19 cellular contexts compared by ENCODE assay signal in genomic region chr1:67441739-67442286, GRCh38. TPM values are rescaled to one million over a fixed set of nuclear protein-coding genes. Genes with fewer than 3 reads are reported as not detected.
DNase-seq lines count a peak whose midpoint lies in the region; ATAC-seq and TF ChIP-seq lines count a peak whose summit lies in the region.
"Had no signal": no experiment of that assay in that cellular context is flagged by ENCODE, and none has a peak within 500 bp of the region (broad histone marks: within the 10 kb centered on the region; RNA-seq: fewer than 3 reads in every experiment).

No MANE protein-coding gene starts in this region.

- peak; percentile 96 for ATAC-seq in activated CD4-positive, alpha-beta T cell treated with anti-CD3 and anti-CD28 coated beads for 36 hours
- peak; percentile 47 for ATAC-seq in GM21515 (IDR thresholded peaks at IDR 0.05; ENCODE audit: unreplicated experiment)
- ATAC-seq in SK-N-SH treated with all-trans-retinoic acid at 6 μM for 48 hours = peak; percentile 7; the same call in 2 of the 3 replicates
- ATAC-seq: upper lobe of right lung had no signal

- H3K36me3 ChIP-seq in smooth muscle cell (ENCODE audit: low read depth) (no peaks in the 10 kb centered on the region), A673 (ENCODE audit: insufficient read depth, low read length, poor library complexity, severe bottlenecking) (no peaks in the 10 kb centered on the region)
- H3K36me3 ChIP-seq: left ventricle myocardium inferior, pancreas, SJCRH30, upper lobe of right lung had no signal

- no peaks in the 10 kb centered on the region for H3K79me2 ChIP-seq in smooth muscle cell (ENCODE audit: low read depth)

- no peaks in the 10 kb centered on the region for H3K36me3 Mint-ChIP-seq in activated CD4-positive, alpha-beta T cell treated with anti-CD3 and anti-CD28 coated beads for 36 hours (ENCODE audit: low read depth)

- 92% methylated on average over 3 of the region's 3 CpGs for WGBS in smooth muscle cell (ENCODE audit: low lambda C conversion rate)

- POLR2A ChIA-PET in activated CD4-positive, alpha-beta T cell treated with anti-CD3 and anti-CD28 coated beads for 36 hours (lab: Charles Lee) = interaction anchor here (0.6 to 1.2 kb wide), 6 partner anchors 9 to 319 kb away, joined by 3 to 6 read pairs (median 4); partner anchors contain the start of gene SERBP1
- POLR2A ChIA-PET in A673 (lab: Charles Lee; ENCODE audit: low non-redundant PET) = no interaction called here

- peaks cover 4% of the 10 kb centered on the region for H3K27me3 Mint-ChIP-seq in activated CD4-positive, alpha-beta T cell treated with anti-CD3 and anti-CD28 coated beads for 36 hours

- H3K27me3 ChIP-seq in smooth muscle cell (ENCODE audit: low read depth) (no peaks in the 10 kb centered on the region), A673 (replicated peaks; ENCODE audit: insufficient read depth, low read depth, low read length, poor library complexity) (no peaks in the 10 kb centered on the region)
- H3K27me3 ChIP-seq: pancreas, SJCRH30, upper lobe of right lung had no signal

- BruUV-seq in A673 (replicated peaks; lab: Mats Ljungman, UMichigan) = no TSS peak

- no peaks in the 10 kb centered on the region for H3F3A ChIP-seq in smooth muscle cell (ENCODE audit: low read depth)

- no peak for TF ChIP-seq CTCF in smooth muscle cell (IDR thresholded peaks at IDR 0.05; ENCODE audit: borderline replicate concordance, insufficient read depth, poor library complexity, severe bottlenecking)
- TF ChIP-seq CTCF in A673 (conservative IDR thresholded peaks at IDR 0.05; ENCODE audit: low read depth, low read length) = no peak

- H3K4me3 ChIP-seq in smooth muscle cell (no peak overlapping the region), A673 (ENCODE audit: low read depth, low read length, poor library complexity, severe bottlenecking) (no peak overlapping the region)
- H3K4me3 ChIP-seq: left ventricle myocardium inferior, pancreas, SJCRH30, skin epidermis, upper lobe of right lung had no signal

- no peaks in the 10 kb centered on the region for H3K9me3 Mint-ChIP-seq in activated CD4-positive, alpha-beta T cell treated with anti-CD3 and anti-CD28 coated beads for 36 hours (ENCODE audit: low read depth)
- H3K9me3 Mint-ChIP-seq: activated CD4-positive, alpha-beta T cell treated with anti-CD3 and anti-CD28 coated beads, Interleukin-2, amount 10 ng/mL, durations not matched to agents 7 days and 5 days had no signal

- H3K9ac ChIP-seq in smooth muscle cell (ENCODE audit: low read depth) = no peak overlapping the region

- H3K4me1 ChIP-seq in smooth muscle cell (ENCODE audit: low read depth) (no peaks in the 10 kb centered on the region), A673 (ENCODE audit: insufficient read depth, low read length, poor library complexity, severe bottlenecking) (no peaks in the 10 kb centered on the region)
- H3K4me1 ChIP-seq: pancreas had no signal

- DNase-seq in activated CD4-positive, alpha-beta T cell treated with anti-CD3 and anti-CD28 coated beads for 36 hours = no peak
- no peak for DNase-seq in activated CD4-positive, alpha-beta T cell treated with anti-CD3 and anti-CD28 coated beads, Interleukin-2, amount 50 U/mL, for 4 hours
- no peak for DNase-seq in smooth muscle cell (lab: John Stamatoyannopoulos, UW; ENCODE audit: unreplicated experiment)
- no peak for DNase-seq in HK-2 (ENCODE audit: unreplicated experiment)
- DNase-seq in A673 (ENCODE audit: low spot score) = no peak
- DNase-seq in GM19240 (ENCODE audit: insufficient read length, low spot score) = no peak
- DNase-seq: 8988T, foreskin melanocyte, NCI-H2081 treated with DMSO at 0.1 percent for 48 hours, NCI-H526 treated with DMSO at 0.1 percent for 48 hours, T-helper 9 cell, upper lobe of right lung had no signal

- no peaks in the 10 kb centered on the region for H4K20me1 ChIP-seq in smooth muscle cell (ENCODE audit: low read depth)

- CTCF ChIA-PET in activated CD4-positive, alpha-beta T cell treated with anti-CD3 and anti-CD28 coated beads for 36 hours (lab: Charles Lee) = interaction anchor here (0.7 to 2.0 kb wide), 8 partner anchors 10 to 319 kb away, joined by 3 to 10 read pairs (median 3); no protein-coding TSS in a partner anchor
- CTCF ChIA-PET in A673 (lab: Charles Lee) = no interaction called here

- peak overlapping the region; percentile 70 for H3K27ac Mint-ChIP-seq in activated CD4-positive, alpha-beta T cell treated with anti-CD3 and anti-CD28 coated beads for 36 hours
- H3K27ac Mint-ChIP-seq: activated CD4-positive, alpha-beta T cell treated with anti-CD3 and anti-CD28 coated beads, Interleukin-2, amount 10 ng/mL, durations not matched to agents 7 days and 5 days had no signal

- intact Hi-C loops in activated CD4-positive, alpha-beta T cell treated with anti-CD3 and anti-CD28 coated beads for 36 hours (cut with DNase I, micrococcal nuclease) = no loop called here
- intact Hi-C loops in A673 (cut with micrococcal nuclease; ENCODE audit: unreplicated experiment) = no loop called here

- H3K9me3 ChIP-seq in smooth muscle cell (replicated peaks; ENCODE audit: low read depth) (no peaks in the 10 kb centered on the region), A673 (ENCODE audit: low read depth, low read length, poor library complexity, severe bottlenecking) (no peaks in the 10 kb centered on the region)
- H3K9me3 ChIP-seq: left ventricle myocardium inferior, pancreas, SJCRH30, upper lobe of right lung had no signal

- peaks cover 16% of the 10 kb centered on the region for H3K4me1 Mint-ChIP-seq in activated CD4-positive, alpha-beta T cell treated with anti-CD3 and anti-CD28 coated beads for 36 hours

- peak overlapping the region; percentile 15 for H3K4me2 ChIP-seq in smooth muscle cell

- H3K27ac ChIP-seq in smooth muscle cell (ENCODE audit: low read depth) (no peak overlapping the region), A673 (ENCODE audit: low read depth, low read length, poor library complexity, severe bottlenecking) (no peak overlapping the region)
- H3K27ac ChIP-seq: left ventricle myocardium inferior, pancreas, SJCRH30, upper lobe of right lung had no signal

- H2AFZ ChIP-seq in smooth muscle cell (ENCODE audit: low read depth) = peak overlapping the region; percentile 48

- no peak overlapping the region for H3K4me3 Mint-ChIP-seq in activated CD4-positive, alpha-beta T cell treated with anti-CD3 and anti-CD28 coated beads for 36 hours
- H3K4me3 Mint-ChIP-seq: activated CD4-positive, alpha-beta T cell treated with anti-CD3 and anti-CD28 coated beads, Interleukin-2, amount 10 ng/mL, durations not matched to agents 7 days and 5 days had no signal

TF ChIP-seq in SK-N-SH treated with all-trans-retinoic acid at 6 μM for 48 hours, 23 proteins besides CTCF, POLR2A, EP300 and RAD21:
- TF ChIP-seq ZFP30 (CRISPR knock-in tag; IDR thresholded peaks at IDR 0.05) (no peak), ZC3H10 (CRISPR knock-in tag; IDR thresholded peaks at IDR 0.05) (no peak), GLIS3 (CRISPR knock-in tag; IDR thresholded peaks at IDR 0.05) (no peak), TSHZ2 (CRISPR knock-in tag; IDR thresholded peaks at IDR 0.05) (no peak), ZFP3 (CRISPR knock-in tag; IDR thresholded peaks at IDR 0.05) (no peak)
TF ChIP-seq in SK-N-SH treated with all-trans-retinoic acid at 6 μM for 48 hours: peak in this region for 0.

RNA-seq across cellular contexts. Expression of gene SERBP1, which starts 11.6 kb away (rescaled TPM):
- total RNA-seq in activated CD4-positive, alpha-beta T cell treated with anti-CD3 and anti-CD28 coated beads for 36 hours = 100 to 1,000 TPM; 433 to 510 TPM
- total RNA-seq in smooth muscle cell = 164 and 172 TPM in 2 replicates
- polyA plus RNA-seq in smooth muscle cell = 82.5 and 102 TPM in 2 replicates
- total RNA-seq in A673 (2021) = 407 and 447 TPM in 2 replicates

Comparison
In these comparisons a context has a peak if more than half of its experiments do, and no peak if none do; other contexts are left out.
1. ATAC-seq: peak in every context shown above with its lines; median percentile 96 in activated CD4-positive, alpha-beta T cell treated with anti-CD3 and anti-CD28 coated beads for 36 hours; 47 in GM21515; 7 in SK-N-SH treated with all-trans-retinoic acid at 6 μM for 48 hours.